ENCODE assay signal across 8 cellular contexts in genomic region chr2:173210270-173211196, GRCh38.
A peak's percentile ranks its signal among the peaks of the same experiment; 100 is the strongest.
DNase-seq lines count a peak whose midpoint lies in the region; ATAC-seq and TF ChIP-seq lines count a peak whose summit lies in the region.

No MANE protein-coding gene starts in this region.

- no peak overlapping the region for H3K4me3 ChIP-seq in lung

- no peaks in the 10 kb centered on the region for H3K27me3 Mint-ChIP-seq in WTC11 (ENCODE audit: low read depth)
- H3K27me3 Mint-ChIP-seq in dendritic cell treated with granulocyte-macrophage colony-stimulating factor and Interleukin-4, amounts not matched to agents 40 ng/mL and 50 ng/mL, for 4 days = no peaks in the 10 kb centered on the region

- no peaks in the 10 kb centered on the region for H3K36me3 Mint-ChIP-seq in WTC11
- H3K36me3 Mint-ChIP-seq in dendritic cell treated with granulocyte-macrophage colony-stimulating factor and Interleukin-4, amounts not matched to agents 40 ng/mL and 50 ng/mL, for 4 days (ENCODE audit: low read depth) = peaks cover 49% of the 10 kb centered on the region

- intact Hi-C loops in dendritic cell treated with granulocyte-macrophage colony-stimulating factor and Interleukin-4, amounts not matched to agents 40 ng/mL and 50 ng/mL, for 4 days (cut with micrococcal nuclease) = loop anchor here (1.0 to 5.0 kb wide), 2 partner anchors 133 to 183 kb away; partner anchors contain the start of gene MAP3K20

- H3K27ac Mint-ChIP-seq in WTC11 = no peak overlapping the region
- H3K27ac Mint-ChIP-seq in dendritic cell treated with granulocyte-macrophage colony-stimulating factor and Interleukin-4, amounts not matched to agents 40 ng/mL and 50 ng/mL, for 4 days = peak overlapping the region; percentile 65

- H3K4me1 ChIP-seq in lung (ENCODE audit: control insufficient read depth in 2 of 2, insufficient read depth in 2 of 2, low read length in 2 of 2) = peaks cover 0 to 13% of the 10 kb centered on the region in 2 donors

- H3K4me3 Mint-ChIP-seq in WTC11 = no peak overlapping the region
- H3K4me3 Mint-ChIP-seq in dendritic cell treated with granulocyte-macrophage colony-stimulating factor and Interleukin-4, amounts not matched to agents 40 ng/mL and 50 ng/mL, for 4 days = no peak overlapping the region

- H3K4me1 Mint-ChIP-seq in WTC11 = peaks cover 9% of the 10 kb centered on the region
- peaks cover 9% of the 10 kb centered on the region for H3K4me1 Mint-ChIP-seq in dendritic cell treated with granulocyte-macrophage colony-stimulating factor and Interleukin-4, amounts not matched to agents 40 ng/mL and 50 ng/mL, for 4 days (ENCODE audit: low read depth)

- H3K9me3 Mint-ChIP-seq in WTC11 = no peaks in the 10 kb centered on the region
- H3K9me3 Mint-ChIP-seq in dendritic cell treated with granulocyte-macrophage colony-stimulating factor and Interleukin-4, amounts not matched to agents 40 ng/mL and 50 ng/mL, for 4 days = no peaks in the 10 kb centered on the region

- H3K27ac ChIP-seq in lung (ENCODE audit: low read depth in 1 of 2, low read length in 1 of 2) = peak overlapping the region in 1 of 2 donors; percentile 79

- H3K27me3 ChIP-seq in lung (ENCODE audit: control insufficient read depth, insufficient read depth) = no peaks in the 10 kb centered on the region

- WGBS in lung, 2 donors = 17 to 20% methylated on average over 8 of the region's 8 CpGs

- H3K36me3 ChIP-seq in lung (ENCODE audit: control insufficient read depth in 2 of 2, insufficient read depth in 2 of 2, low read length in 2 of 2) = peaks cover 3 to 10% of the 10 kb centered on the region in 2 donors

- CTCF ChIA-PET in WTC11 (lab: Charles Lee) = interaction anchor here (0.6 to 3.7 kb wide), 12 partner anchors 9 to 238 kb away, joined by 3 to 26 read pairs (median 3); no protein-coding TSS in a partner anchor

- DNase-seq in GDM1 (lab: John Stamatoyannopoulos, UW) (peak; percentile 7), NCI-H2227 treated with DMSO at 0.1 percent for 48 hours (lab: John Stamatoyannopoulos, UW) (peak; percentile 91), WTC11 (ENCODE audit: low spot score) (peak; percentile 58), lung (ENCODE audit: low spot score) (peak; percentile 63)
- DNase-seq in stimulated activated CD8-positive, alpha-beta memory T cell treated with anti-CD3 and anti-CD28 coated beads, Interleukin-15, amount 100 ng/mL, for 48 hours (ENCODE audit: low read depth in 2 of 2) = peak; percentile 19 to 23

- H3K9me3 ChIP-seq in lung (ENCODE audit: control insufficient read depth in 2 of 2, insufficient read depth in 1 of 2, low read length in 1 of 2) = no peaks in the 10 kb centered on the region

- TF ChIP-seq CTCF in WTC11 (IDR thresholded peaks at IDR 0.05) (peak; percentile 60), lung (IDR thresholded peaks at IDR 0.05; ENCODE audit: control extremely low read depth, extremely low read depth) (peak; percentile 92)

- ATAC-seq in HG03066 (IDR thresholded peaks at IDR 0.05; ENCODE audit: low read depth, unreplicated experiment) (peak; percentile 79), WTC11 (peak; percentile 89), lung (ENCODE audit: insufficient read depth, low FRiP score) (peak; percentile 83), GM21447 (IDR thresholded peaks at IDR 0.05; ENCODE audit: unreplicated experiment) (no peak)

- POLR2A ChIA-PET in WTC11 (lab: Charles Lee) = no interaction called here

TF ChIP-seq in WTC11, 78 proteins besides CTCF, POLR2A, EP300 and RAD21:
- TF ChIP-seq ZNF138 (CRISPR knock-in tag; conservative IDR thresholded peaks at IDR 0.05) = no peak
- TF ChIP-seq, protein P1, sequence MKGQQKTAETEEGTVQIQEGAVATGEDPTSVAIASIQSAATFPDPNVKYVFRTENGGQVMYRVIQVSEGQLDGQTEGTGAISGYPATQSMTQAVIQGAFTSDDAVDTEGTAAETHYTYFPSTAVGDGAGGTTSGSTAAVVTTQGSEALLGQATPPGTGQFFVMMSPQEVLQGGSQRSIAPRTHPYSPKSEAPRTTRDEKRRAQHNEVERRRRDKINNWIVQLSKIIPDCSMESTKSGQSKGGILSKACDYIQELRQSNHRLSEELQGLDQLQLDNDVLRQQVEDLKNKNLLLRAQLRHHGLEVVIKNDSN (CRISPR knock-in tag; IDR thresholded peaks at IDR 0.05) = peak; percentile 35; the same call in 1 of the 2 replicates
- TF ChIP-seq ATF3 (CRISPR knock-in tag; conservative IDR thresholded peaks at IDR 0.05) = no peak
- TF ChIP-seq, protein P2, sequence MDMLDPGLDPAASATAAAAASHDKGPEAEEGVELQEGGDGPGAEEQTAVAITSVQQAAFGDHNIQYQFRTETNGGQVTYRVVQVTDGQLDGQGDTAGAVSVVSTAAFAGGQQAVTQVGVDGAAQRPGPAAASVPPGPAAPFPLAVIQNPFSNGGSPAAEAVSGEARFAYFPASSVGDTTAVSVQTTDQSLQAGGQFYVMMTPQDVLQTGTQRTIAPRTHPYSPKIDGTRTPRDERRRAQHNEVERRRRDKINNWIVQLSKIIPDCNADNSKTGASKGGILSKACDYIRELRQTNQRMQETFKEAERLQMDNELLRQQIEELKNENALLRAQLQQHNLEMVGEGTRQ (CRISPR knock-in tag; IDR thresholded peaks at IDR 0.05) = 0 out of 2 replicates have a peak, but pooled peaks have one; percentile 30

Comparison
In these comparisons a context has a peak if more than half of its experiments do, and no peak if none do; other contexts are left out.
1. DNase-seq: peak in every context shown above with its lines; median percentile 91 in NCI-H2227 treated with DMSO at 0.1 percent for 48 hours; 63 in lung; 58 in WTC11; 21 in stimulated activated CD8-positive, alpha-beta memory T cell treated with anti-CD3 and anti-CD28 coated beads, Interleukin-15, amount 100 ng/mL, for 48 hours; 7 in GDM1.